ENCODE assay signal across 14 cellular contexts in the genomic region with DNA sequence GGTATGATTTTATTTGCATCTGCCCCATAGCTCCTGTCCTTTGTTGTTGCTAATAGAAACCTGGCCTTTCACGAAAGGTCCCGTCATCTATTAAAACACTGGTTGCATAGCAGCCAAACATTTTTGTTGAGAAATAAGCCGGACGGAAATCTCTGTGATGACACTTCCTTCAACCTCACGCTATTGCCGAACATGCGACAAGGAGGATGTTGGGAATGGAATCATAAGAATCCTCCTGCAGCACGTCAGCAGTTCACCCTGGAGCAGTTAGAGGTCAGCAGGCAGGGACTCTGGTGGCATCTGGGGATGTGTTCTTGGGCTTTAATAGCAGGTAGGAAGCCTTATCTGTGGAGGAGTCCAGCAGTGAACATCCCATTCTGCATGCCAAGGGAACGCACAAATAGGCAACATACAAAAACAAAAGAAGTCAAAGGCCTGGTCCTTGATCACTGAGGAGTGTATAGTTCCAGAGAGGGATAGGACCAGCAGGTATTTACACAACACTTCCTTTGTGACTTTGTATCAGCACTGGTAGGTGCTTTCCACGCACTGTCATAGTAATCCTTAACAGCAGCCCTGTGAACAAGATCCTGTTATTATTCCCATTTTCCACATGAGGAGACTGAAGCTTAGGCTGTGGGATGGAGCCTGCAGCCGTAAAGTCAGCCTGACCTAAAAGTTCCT. TPM values are rescaled to one million over a fixed set of nuclear protein-coding genes. Genes with fewer than 3 reads are reported as not detected.
DNase-seq lines count a peak whose midpoint lies in the region; ATAC-seq, FAIRE-seq and TF ChIP-seq lines count a peak whose summit lies in the region.
"Had no signal": no experiment of that assay in that cellular context is flagged by ENCODE, and none has a peak within 500 bp of the region (broad histone marks: within the 10 kb centered on the region; RNA-seq: fewer than 3 reads in every experiment).

No MANE protein-coding gene starts in this region.

- CTCF ChIA-PET in A549 (lab: Yijun Ruan, JAX) (interaction anchor here (0.6 kb wide), 1 partner anchor 17 kb away, joined by 3 read pairs; no protein-coding TSS in a partner anchor), Panc1 (lab: Charles Lee) (no interaction called here)

- ATAC-seq in A549 = peak; percentile 84 to 95
- ATAC-seq in Panc1 = peak; percentile 25
- ATAC-seq in gastroesophageal sphincter = peak; percentile 84
- no peak for ATAC-seq in GM18517 (IDR thresholded peaks at IDR 0.05; ENCODE audit: unreplicated experiment)
- ATAC-seq in GM18520 (IDR thresholded peaks at IDR 0.05; ENCODE audit: unreplicated experiment) = no peak

- no peak for FAIRE-seq in A549 (lab: Jason Lieb, UNC)

- WGBS in A549 (ENCODE audit: missing lambda C conversion rate) = 11% methylated on average over 11 of the region's 11 CpGs
- 27 to 47% methylated on average over 4 to 11 of the region's 11 CpGs for WGBS in gastroesophageal sphincter (ENCODE audit: low coverage in 1 of 2), 2 donors

- in situ Hi-C loops in Panc1 (cut with HindIII; ENCODE audit: low pct_unique_long_range_greater_than_20kb, low sequenced_read_pairs) = no loop called here

- H2AFZ ChIP-seq in osteoblast (ENCODE audit: low read length) = no peak overlapping the region

- TF ChIP-seq CTCF in A549 (IDR thresholded peaks at IDR 0.05) = no peak
- no peak for TF ChIP-seq CTCF in Panc1 (IDR thresholded peaks at IDR 0.05)
- TF ChIP-seq CTCF in gastroesophageal sphincter (IDR thresholded peaks at IDR 0.05) = no peak
- TF ChIP-seq CTCF in osteoblast (IDR thresholded peaks at IDR 0.05; ENCODE audit: extremely low read depth, low read depth, low read length) = no peak

- DNase-seq in A549 (ENCODE audit: low read depth in 1 of 2, low spot score in 1 of 2) (peak; percentile 77 to 94), Panc1 (ENCODE audit: low read depth, low spot score) (no peak), osteoblast (ENCODE audit: insufficient read length, low spot score, missing footprints) (no peak)
- DNase-seq in stimulated activated CD8-positive, alpha-beta memory T cell treated with anti-CD3 and anti-CD28 coated beads, Interleukin-4, amount 100 ng/mL, for 48 hours = no peak
- DNase-seq: ACHN; activated T-cell treated with anti-CD3 and anti-CD28 coated beads, Interleukin-2, amount 50 U/mL, for 1 hour; DND-41; NCI-H524; SHP77 treated with DMSO at 0.1 percent for 48 hours; testis had no signal

- TF ChIP-seq POLR2A in A549 (IDR thresholded peaks at IDR 0.05; ENCODE audit: low read length) (no peak), gastroesophageal sphincter (IDR thresholded peaks at IDR 0.05) (no peak)

- POLR2A ChIA-PET in A549 (lab: Yijun Ruan, JAX) = no interaction called here
- POLR2A ChIA-PET in Panc1 (lab: Charles Lee) = no interaction called here

- TF ChIP-seq RAD21 in A549 (conservative IDR thresholded peaks at IDR 0.05 in 1 of 2, IDR thresholded peaks at IDR 0.05 in 1 of 2) = no peak; a peak in 1 of 5 replicates

- H3K36me3 ChIP-seq in Panc1 (ENCODE audit: control insufficient read depth, insufficient read depth, low read length) (no peaks in the 10 kb centered on the region), gastroesophageal sphincter (no peaks in the 10 kb centered on the region), muscle layer of colon (ENCODE audit: insufficient read depth, low read length) (no peaks in the 10 kb centered on the region), osteoblast (ENCODE audit: insufficient read depth, low read length) (no peaks in the 10 kb centered on the region)

- H3K9ac ChIP-seq in muscle layer of colon (ENCODE audit: low read length) = no peak overlapping the region

- H3K9me3 ChIP-seq in A549 (no peaks in the 10 kb centered on the region), Panc1 (ENCODE audit: control insufficient read depth, insufficient read depth, low read depth, low read length) (no peaks in the 10 kb centered on the region), gastroesophageal sphincter (no peaks in the 10 kb centered on the region), muscle layer of colon (ENCODE audit: low read length) (no peaks in the 10 kb centered on the region), osteoblast (ENCODE audit: low read depth, low read length) (no peaks in the 10 kb centered on the region)
- H3K9me3 ChIP-seq: testis had no signal

- H3K27me3 ChIP-seq in Panc1 (ENCODE audit: control insufficient read depth, insufficient read depth, low read length) = no peaks in the 10 kb centered on the region
- H3K27me3 ChIP-seq in gastroesophageal sphincter = no peaks in the 10 kb centered on the region
- H3K27me3 ChIP-seq in muscle layer of colon (ENCODE audit: control insufficient read depth in 1 of 2, insufficient read depth in 2 of 2, low read length in 2 of 2) = no peaks in the 10 kb centered on the region
- H3K27me3 ChIP-seq in osteoblast (ENCODE audit: insufficient read depth, low read length) = no peaks in the 10 kb centered on the region
- H3K27me3 ChIP-seq: testis had no signal

- H3K79me2 ChIP-seq in osteoblast (ENCODE audit: insufficient read depth, low read length) = no peaks in the 10 kb centered on the region

- peaks cover 2% of the 10 kb centered on the region for H4K20me1 ChIP-seq in osteoblast (ENCODE audit: insufficient read depth, low read length)

- H3K4me1 ChIP-seq in A549 (peaks cover 64% of the 10 kb centered on the region), Panc1 (ENCODE audit: control insufficient read depth, insufficient read depth, low read length) (peaks cover 65% of the 10 kb centered on the region), gastroesophageal sphincter (peaks cover 0 to 36% (median 9%) of the 10 kb centered on the region in 3 donors), muscle layer of colon (ENCODE audit: insufficient read depth, low read length) (peaks cover 6% of the 10 kb centered on the region), osteoblast (ENCODE audit: insufficient read depth, low read length) (no peaks in the 10 kb centered on the region)

- no TSS peak for BruUV-seq in Panc1 (replicated peaks; lab: Mats Ljungman, UMichigan)

- H3K27ac ChIP-seq in A549 (peak overlapping the region; percentile 61 to 83), Panc1 (ENCODE audit: low read length) (peak overlapping the region; percentile 17; the same call in 1 of the 2 replicates), gastroesophageal sphincter (peak overlapping the region; percentile 45 to 81 (median 74)), muscle layer of colon (ENCODE audit: low read depth, low read length) (peak overlapping the region; percentile 56), osteoblast (ENCODE audit: low read depth, low read length) (no peak overlapping the region)

- intact Hi-C loops in Panc1 (cut with micrococcal nuclease; ENCODE audit: unreplicated experiment) = no loop called here

- TF ChIP-seq EP300 in A549 (IDR thresholded peaks at IDR 0.05) = peak; percentile 17 to 49; a peak in 1 of 5 replicates
- no peak for TF ChIP-seq EP300 in gastroesophageal sphincter (IDR thresholded peaks at IDR 0.05)

- H3K4me2 ChIP-seq in A549 (peak overlapping the region; percentile 79), osteoblast (ENCODE audit: insufficient read depth, low read length) (no peak overlapping the region)

- 0 out of 3 replicates have a peak overlapping the region, but pooled peaks have one; percentile 0 for H3K4me3 ChIP-seq in A549
- no peak overlapping the region for H3K4me3 ChIP-seq in Panc1 (ENCODE audit: low read depth in 2 of 2, low read length in 2 of 2)
- H3K4me3 ChIP-seq in gastroesophageal sphincter = no peak overlapping the region
- no peak overlapping the region for H3K4me3 ChIP-seq in muscle layer of colon (ENCODE audit: low read depth in 1 of 2, low read length in 2 of 2)
- no peak overlapping the region for H3K4me3 ChIP-seq in osteoblast (ENCODE audit: insufficient read depth, low read length)
- H3K4me3 ChIP-seq: testis had no signal

TF ChIP-seq in A549, 52 proteins besides CTCF, POLR2A, EP300 and RAD21 (continues in another document):
- TF ChIP-seq EHMT2 (IDR thresholded peaks at IDR 0.05; ENCODE audit: low read depth) (no peak), ZSCAN20 (CRISPR knock-in tag; IDR thresholded peaks at IDR 0.05) (no peak), MAZ (IDR thresholded peaks at IDR 0.05; ENCODE audit: borderline replicate concordance, low read depth, low read length) (no peak), MAFK (IDR thresholded peaks at IDR 0.05; ENCODE audit: partially characterized antibody) (peak; percentile 41), NR3C1 (IDR thresholded peaks at IDR 0.05) (no peak), GATA3 (IDR thresholded peaks at IDR 0.05; ENCODE audit: borderline replicate concordance) (peak; percentile 56), RFX5 (IDR thresholded peaks at IDR 0.05) (no peak), FOSL2 (IDR thresholded peaks at IDR 0.05) (no peak), FOSL2 (CRISPR knock-in tag; IDR thresholded peaks at IDR 0.05) (peak; percentile 70), JUN (IDR thresholded peaks at IDR 0.05) (peak in 1 of 2 experiments; percentile 39; a peak in 1 of 5 replicates), RARB (CRISPR knock-in tag; IDR thresholded peaks at IDR 0.05) (peak; percentile 71; the same call in 1 of the 2 replicates), FOXS1 (CRISPR knock-in tag; IDR thresholded peaks at IDR 0.05) (no peak)
- TF ChIP-seq, protein P1, sequence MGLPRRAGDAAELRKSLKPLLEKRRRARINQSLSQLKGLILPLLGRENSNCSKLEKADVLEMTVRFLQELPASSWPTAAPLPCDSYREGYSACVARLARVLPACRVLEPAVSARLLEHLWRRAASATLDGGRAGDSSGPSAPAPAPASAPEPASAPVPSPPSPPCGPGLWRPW (IDR thresholded peaks at IDR 0.05) = no peak
- TF ChIP-seq, protein P2, sequence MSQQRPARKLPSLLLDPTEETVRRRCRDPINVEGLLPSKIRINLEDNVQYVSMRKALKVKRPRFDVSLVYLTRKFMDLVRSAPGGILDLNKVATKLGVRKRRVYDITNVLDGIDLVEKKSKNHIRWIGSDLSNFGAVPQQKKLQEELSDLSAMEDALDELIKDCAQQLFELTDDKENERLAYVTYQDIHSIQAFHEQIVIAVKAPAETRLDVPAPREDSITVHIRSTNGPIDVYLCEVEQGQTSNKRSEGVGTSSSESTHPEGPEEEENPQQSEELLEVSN (IDR thresholded peaks at IDR 0.05; ENCODE audit: borderline replicate concordance, low read depth) = no peak
- TF ChIP-seq, protein P3, sequence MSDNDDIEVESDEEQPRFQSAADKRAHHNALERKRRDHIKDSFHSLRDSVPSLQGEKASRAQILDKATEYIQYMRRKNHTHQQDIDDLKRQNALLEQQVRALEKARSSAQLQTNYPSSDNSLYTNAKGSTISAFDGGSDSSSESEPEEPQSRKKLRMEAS (IDR thresholded peaks at IDR 0.05) = no peak; the same call in 1 of the 2 replicates

RNA-seq across cellular contexts. Expression of a gene that starts 33.4 kb away (rescaled TPM):
- 19.1 and 29.8 TPM in 2 replicates for polyA plus RNA-seq in A549 (2011; rRNA removed)
- 4.2 and 4.5 TPM in 2 replicates for polyA plus RNA-seq in A549 (2012; cell fraction: cytosol; rRNA removed)
- polyA plus RNA-seq in A549 (2012; cell fraction: nucleus; rRNA removed) = 8.9 and 9.7 TPM in 2 replicates
- 6.6 to 8.1 TPM (median 7.5 TPM) in 3 replicates for polyA plus RNA-seq in A549 (2017; fragmentation: RNase III; extraction: RNeasy Plus Mini Kit Qiagen cat#74134 plus additional on column Dnase treatment)
- 81.7 and 91.3 TPM in 2 replicates for polyA minus RNA-seq in A549 (2011; rRNA and poly(A)+ RNA removed)
- 65.5 TPM for total RNA-seq in Panc1 (2021; ENCODE audit: unreplicated experiment)
- 24.0 TPM for polyA plus RNA-seq in Panc1 (2012; ENCODE audit: insufficient read length)
- 10 to 100 TPM; 15.2 to 41.7 (median 31.7) TPM for total RNA-seq in gastroesophageal sphincter
- 6.2 and 7.6 TPM in 2 replicates for total RNA-seq in osteoblast

Comparison
In these comparisons a context has a peak if more than half of its experiments do, and no peak if none do; other contexts are left out.
1. ATAC-seq: peak in A549 (2 of 2), Panc1 (single experiment) and gastroesophageal sphincter (single experiment); none in GM18517 (single experiment) and GM18520 (single experiment).
2. DNase-seq: peak in A549 (2 of 2); none in Panc1 (single experiment), stimulated activated CD8-positive, alpha-beta memory T cell treated with anti-CD3 and anti-CD28 coated beads, Interleukin-4, amount 100 ng/mL, for 48 hours (single experiment) and osteoblast (single experiment).